22 cellular contexts compared by ENCODE assay signal in genomic region chr5:139557811-139558210, GRCh38.
"Had no signal": no experiment of that assay in that cellular context is flagged by ENCODE, and none has a peak within 500 bp of the region (broad histone marks: within the 10 kb centered on the region; RNA-seq: fewer than 3 reads in every experiment).

No MANE protein-coding gene starts in this region.

- H3K9me3 ChIP-seq: SJCRH30 had no signal

- H3K4me3 ChIP-seq: SJCRH30 had no signal

- H3K27me3 ChIP-seq: SJCRH30 had no signal

- DNase-seq: Karpas-422, KG1, MM.1S, NCI-H1048, NCI-H1105, NCI-H1417, NCI-H1436 treated with DMSO at 0.1 percent for 48 hours, NCI-H1694, NCI-H187 treated with DMSO at 0.1 percent for 48 hours, NCI-H2081, NCI-H2107, NCI-H2227 treated with DMSO at 0.1 percent for 48 hours, NCI-H446, NCI-H510A, NCI-H524 treated with DMSO at 0.1 percent for 48 hours, NCI-H69, NCI-H774, SHP77 treated with DMSO at 0.1 percent for 48 hours, SJCRH30 had no signal

- H3K27ac ChIP-seq: SJCRH30 had no signal

- ATAC-seq: Panc1, Right ventricle myocardium inferior, SK-N-SH treated with all-trans-retinoic acid at 6 μM for 48 hours had no signal

- H3K36me3 ChIP-seq: SJCRH30 had no signal
